Comparison of ENCODE assay signal across 1 cellular context in the genomic region with DNA sequence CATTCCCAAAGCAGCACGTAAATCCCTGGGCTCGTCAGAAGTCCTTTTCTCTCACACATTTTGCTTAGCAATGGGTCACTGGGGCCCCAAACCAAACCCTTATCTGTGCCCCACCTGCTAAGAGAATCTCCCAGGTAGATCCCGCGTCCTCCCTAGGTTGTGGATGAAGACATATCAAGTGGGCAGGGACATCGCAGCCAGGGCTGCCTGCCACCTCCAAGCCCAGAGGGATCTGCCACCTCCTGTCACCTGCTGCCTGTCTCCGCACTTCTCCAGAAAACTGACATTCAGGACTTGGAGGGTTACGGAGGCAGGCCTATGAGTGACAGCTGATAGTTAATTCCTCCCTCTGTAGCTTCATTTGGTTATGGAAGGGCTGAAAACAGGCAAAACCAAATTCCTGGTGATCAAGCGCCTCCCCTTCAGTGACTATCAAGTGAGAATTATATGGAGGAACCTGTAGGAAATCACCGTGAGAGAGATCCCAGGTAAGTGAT.
TF ChIP-seq lines count a peak whose summit lies in the region.

No MANE protein-coding gene starts in this region.

TF ChIP-seq in HEK293, 187 proteins besides CTCF, POLR2A, EP300 and RAD21 (continued from another document):
- TF ChIP-seq ZNF585B (tag by site-specific recombination; IDR thresholded peaks at IDR 0.05) (no peak), ZNF624 (tag by site-specific recombination; IDR thresholded peaks at IDR 0.05) (no peak), KLF1 (tag by site-specific recombination; IDR thresholded peaks at IDR 0.05) (no peak), ZNF529 (tag by site-specific recombination; IDR thresholded peaks at IDR 0.05; ENCODE audit: insufficient replicate concordance) (no peak), ZNF610 (tag by site-specific recombination; IDR thresholded peaks at IDR 0.05; ENCODE audit: borderline replicate concordance) (no peak), ZNF184 (tag by site-specific recombination; IDR thresholded peaks at IDR 0.05) (no peak)
TF ChIP-seq in HEK293: peak in this region for 0.
